19 cellular contexts compared by ENCODE assay signal in genomic region chr3:148190441-148190990, GRCh38.
DNase-seq lines count a peak whose midpoint lies in the region; ATAC-seq and TF ChIP-seq lines count a peak whose summit lies in the region.
"Had no signal": no experiment of that assay in that cellular context is flagged by ENCODE, and none has a peak within 500 bp of the region (broad histone marks: within the 10 kb centered on the region; RNA-seq: fewer than 3 reads in every experiment).

No MANE protein-coding gene starts in this region.

- no peaks in the 10 kb centered on the region for H3K36me3 ChIP-seq in heart left ventricle
- H3K36me3 ChIP-seq: BE2C had no signal

- H3K27ac ChIP-seq in cingulate gyrus (ENCODE audit: low read depth, low read length) = peak overlapping the region; percentile 61
- H3K27ac ChIP-seq in heart left ventricle = no peak overlapping the region

- 19 to 43% (median 21%) methylated on average over 1 of the region's 1 CpG for WGBS in heart left ventricle, 4 donors

- no peaks in the 10 kb centered on the region for H3K4me1 ChIP-seq in heart left ventricle
- H3K4me1 ChIP-seq: Caco-2 had no signal

- no peak for TF ChIP-seq CTCF in heart left ventricle (IDR thresholded peaks at IDR 0.05)

- DNase-seq in COLO829 (ENCODE audit: low spot score) (peak; percentile 84), inferior parietal cortex (ENCODE audit: extremely low spot score) (peak; percentile 67), occipital lobe (lab: John Stamatoyannopoulos, UW) (peak; percentile 2), heart left ventricle (no peak)
- DNase-seq in activated CD8-positive, alpha-beta memory T cell treated with anti-CD3 and anti-CD28 coated beads, Interleukin-2, amount 50 U/mL, for 48 hours = no peak
- DNase-seq: BE2C; Caco-2; CD4-positive, CD25-positive, alpha-beta regulatory T cell; HCEC 1CT; NCI-H1105; NCI-H2081 treated with DMSO at 0.1 percent for 48 hours; NCI-H446 treated with DMSO at 0.1 percent for 48 hours; NK-92 treated with Interleukin-12 subunit alpha and Interleukin-12 subunit beta, amount 100 ng/mL, for 24 hours; OCI-M1; Right ventricle myocardium superior had no signal

- no peak overlapping the region for H3K4me3 ChIP-seq in heart left ventricle
- H3K4me3 ChIP-seq: GM23338 had no signal

- intact Hi-C loops in heart left ventricle (cut with DNase I) = no loop called here

- no peaks in the 10 kb centered on the region for H3K9me3 ChIP-seq in heart left ventricle
- H3K9me3 ChIP-seq: BE2C, Caco-2 had no signal

- ATAC-seq in GM21360 (IDR thresholded peaks at IDR 0.05; ENCODE audit: unreplicated experiment) (no peak), GM21825 (IDR thresholded peaks at IDR 0.05; ENCODE audit: unreplicated experiment) (no peak), heart left ventricle (no peak)
- ATAC-seq: GM23338 had no signal

- no peak for TF ChIP-seq POLR2A in heart left ventricle (IDR thresholded peaks at IDR 0.05)

- H3K27me3 ChIP-seq in heart left ventricle = no peaks in the 10 kb centered on the region
- H3K27me3 ChIP-seq: BE2C had no signal

Comparison
In these comparisons a context has a peak if more than half of its experiments do, and no peak if none do; other contexts are left out.
1. DNase-seq: peak in COLO829 (single experiment), inferior parietal cortex (single experiment) and occipital lobe (single experiment); none in activated CD8-positive, alpha-beta memory T cell treated with anti-CD3 and anti-CD28 coated beads, Interleukin-2, amount 50 U/mL, for 48 hours (single experiment) and heart left ventricle (0 of 5).